8 cellular contexts compared by ENCODE assay signal in genomic region chrX:40097492-40098263, GRCh38. TPM values are rescaled to one million over a fixed set of nuclear protein-coding genes. Genes with fewer than 3 reads are reported as not detected.
A peak's percentile ranks its signal among the peaks of the same experiment; 100 is the strongest.
DNase-seq lines count a peak whose midpoint lies in the region; ATAC-seq and TF ChIP-seq lines count a peak whose summit lies in the region.

Gene BCOR, minus strand, starts transcription at chrX:40097958. Its CDS starts 20,029 bp downstream, at chrX:40077929.

- ATAC-seq in HG03457 (IDR thresholded peaks at IDR 0.05; ENCODE audit: unreplicated experiment), result no peak

- no peaks in the 10 kb centered on the region for H3K36me3 ChIP-seq in adipocyte (ENCODE audit: control insufficient read depth, insufficient read depth, low read length, severe bottlenecking)
- H3K36me3 ChIP-seq in left ventricle myocardium inferior, result no peaks in the 10 kb centered on the region
- H3K36me3 ChIP-seq in rectal smooth muscle tissue (ENCODE audit: control insufficient read depth, insufficient read depth, low read length), result no peaks in the 10 kb centered on the region

- H3K9me3 ChIP-seq in adipocyte (ENCODE audit: control insufficient read depth, low read length) (no peaks in the 10 kb centered on the region), left ventricle myocardium inferior (replicated peaks) (no peaks in the 10 kb centered on the region)

- H3K9ac ChIP-seq in adipocyte (ENCODE audit: low read length), result peak within 1 kb of the TSS; percentile 46
- H3K9ac ChIP-seq in rectal smooth muscle tissue (ENCODE audit: low read length), result peak within 1 kb of the TSS; percentile 49

- intact Hi-C loops in left ventricle myocardium inferior (cut with micrococcal nuclease), result loop anchor here (10.0 kb wide), 1 partner anchor 47 kb away; no protein-coding TSS in a partner anchor

- H3K27me3 ChIP-seq in adipocyte (replicated peaks; ENCODE audit: control insufficient read depth, insufficient read depth, low read length), result peaks cover 6% of the 10 kb centered on the region
- no peaks in the 10 kb centered on the region for H3K27me3 ChIP-seq in left ventricle myocardium inferior (ENCODE audit: low read depth)
- peaks cover 4% of the 10 kb centered on the region for H3K27me3 ChIP-seq in rectal smooth muscle tissue (ENCODE audit: control insufficient read depth, insufficient read depth, low read length)

- H3K27ac ChIP-seq in left ventricle myocardium inferior (replicated peaks), result peak within 1 kb of the TSS; percentile 93
- H3K27ac ChIP-seq in rectal smooth muscle tissue (ENCODE audit: low read depth, low read length), result peak within 1 kb of the TSS; percentile 81

- H3K4me3 ChIP-seq in Jurkat, Clone E6-1 (ENCODE audit: low read length), result peak within 1 kb of the TSS; percentile 60
- peak within 1 kb of the TSS; percentile 79 for H3K4me3 ChIP-seq in adipocyte (ENCODE audit: low read length)
- H3K4me3 ChIP-seq in left ventricle myocardium inferior, result peak within 1 kb of the TSS; percentile 86
- peak within 1 kb of the TSS; percentile 70 for H3K4me3 ChIP-seq in rectal smooth muscle tissue (ENCODE audit: low read length)

- peak; percentile 39 for DNase-seq in DMS153 (lab: John Stamatoyannopoulos, UW)
- DNase-seq in DMS153 treated with DMSO at 0.1 percent for 48 hours (lab: John Stamatoyannopoulos, UW; ENCODE audit: unreplicated experiment), result no peak
- DNase-seq in Jurkat, Clone E6-1 (ENCODE audit: low read depth, low spot score), result peak; percentile 74
- DNase-seq in SW 1271 (lab: John Stamatoyannopoulos, UW), result peak; percentile 1 to 28
- peak; percentile 74 for DNase-seq in adipocyte (ENCODE audit: low read depth)
- peak; percentile 73 for DNase-seq in left ventricle myocardium inferior

- H3K4me1 ChIP-seq in adipocyte (ENCODE audit: control insufficient read depth, insufficient read depth, low read length) (peaks cover 7% of the 10 kb centered on the region), left ventricle myocardium inferior (peaks cover 24% of the 10 kb centered on the region), rectal smooth muscle tissue (ENCODE audit: control insufficient read depth, insufficient read depth, low read length) (peaks cover 9% of the 10 kb centered on the region)

- TF ChIP-seq CTCF in left ventricle myocardium inferior (IDR thresholded peaks at IDR 0.05; ENCODE audit: borderline replicate concordance), result peak; percentile 19

RNA-seq across cellular contexts. Expression of gene BCOR, which starts in this region (rescaled TPM):
- 30.6 TPM for polyA plus RNA-seq in Jurkat, Clone E6-1 (2012; ENCODE audit: insufficient read depth, insufficient read length)
- 15.1 TPM for total RNA-seq in left ventricle myocardium inferior
